ENCODE assay signal across 28 cellular contexts in genomic region chrX:30027636-30028035, GRCh38.
DNase-seq lines count a peak whose midpoint lies in the region; ATAC-seq, FAIRE-seq and TF ChIP-seq lines count a peak whose summit lies in the region.
"Had no signal": no experiment of that assay in that cellular context is flagged by ENCODE, and none has a peak within 500 bp of the region (broad histone marks: within the 10 kb centered on the region; RNA-seq: fewer than 3 reads in every experiment).

No MANE protein-coding gene starts in this region.

- H3K4me3 ChIP-seq in mammary epithelial cell (replicated peaks in 1 of 3; ENCODE audit: insufficient read depth in 1 of 3, low read depth in 2 of 3, low read length in 3 of 3) (no peak overlapping the region), bronchial epithelial cell (ENCODE audit: low read depth, low read length) (no peak overlapping the region)
- H3K4me3 ChIP-seq: GM12878, PC-9, SJCRH30 had no signal

- H3K79me2 ChIP-seq in mammary epithelial cell (ENCODE audit: insufficient read depth, low read length): no peaks in the 10 kb centered on the region

- dilution Hi-C loops in mammary epithelial cell (cut with HindIII; ENCODE audit: low sequenced_read_pairs): no loop called here

- in situ Hi-C loops in mammary epithelial cell (cut with MboI; ENCODE audit: low sequenced_read_pairs in 2 of 2): no loop called here

- no peak overlapping the region for H3K9ac ChIP-seq in mammary epithelial cell (ENCODE audit: insufficient read depth, low read length)

- no peaks in the 10 kb centered on the region for H3K4me1 ChIP-seq in mammary epithelial cell (ENCODE audit: insufficient read depth, low read length)
- H3K4me1 ChIP-seq: SJCRH30 had no signal

- no peak overlapping the region for H2AFZ ChIP-seq in mammary epithelial cell (ENCODE audit: low read depth, low read length)
- H2AFZ ChIP-seq: PC-9 had no signal

- H3K9me3 ChIP-seq in mammary epithelial cell (replicated peaks; ENCODE audit: insufficient read depth, low read length): no peaks in the 10 kb centered on the region
- H3K9me3 ChIP-seq: SJCRH30 had no signal

- H3K4me2 ChIP-seq in mammary epithelial cell (ENCODE audit: insufficient read depth, low read depth, low read length): no peak overlapping the region
- H3K4me2 ChIP-seq: PC-9 had no signal

- no peak overlapping the region for H3K4me3 Mint-ChIP-seq in MCF 10A (ENCODE audit: unreplicated experiment)

- BruUV-seq in MCF 10A (replicated peaks; lab: Mats Ljungman, UMichigan) (no TSS peak), mammary epithelial cell (replicated peaks; lab: Mats Ljungman, UMichigan) (no TSS peak)

- no peak overlapping the region for H3K27ac ChIP-seq in mammary epithelial cell (ENCODE audit: insufficient read depth, low read depth, low read length)
- H3K27ac ChIP-seq: 22Rv1, PC-9, SJCRH30 had no signal

- H3K36me3 Mint-ChIP-seq in MCF 10A (ENCODE audit: insufficient read depth, unreplicated experiment): no peaks in the 10 kb centered on the region

- H3K27me3 ChIP-seq in mammary epithelial cell (ENCODE audit: insufficient read depth, low read length) (no peaks in the 10 kb centered on the region), bronchial epithelial cell (ENCODE audit: control insufficient read depth, insufficient read depth, low read length) (no peaks in the 10 kb centered on the region)
- H3K27me3 ChIP-seq: SJCRH30 had no signal

- no peaks in the 10 kb centered on the region for H3K4me1 Mint-ChIP-seq in MCF 10A (ENCODE audit: insufficient read depth, unreplicated experiment)

- H3K9me3 Mint-ChIP-seq in MCF 10A (ENCODE audit: unreplicated experiment): no peaks in the 10 kb centered on the region

- 32% methylated on average over 2 of the region's 2 CpGs for WGBS in mammary epithelial cell (ENCODE audit: low coverage, missing lambda C conversion rate)

- H3K27ac Mint-ChIP-seq in MCF 10A (ENCODE audit: low read depth, unreplicated experiment): no peak overlapping the region

- H4K20me1 ChIP-seq in mammary epithelial cell (ENCODE audit: insufficient read depth, low read length): no peaks in the 10 kb centered on the region

- POLR2A ChIA-PET in MCF 10A (lab: Yijun Ruan, JAX): no interaction called here

- DNase-seq in MCF 10A (ENCODE audit: unreplicated experiment) (peak; percentile 57), mammary epithelial cell (no peak), bronchial epithelial cell (ENCODE audit: low read depth) (peak; percentile 11), left kidney (ENCODE audit: low read depth, low spot score) (peak; percentile 1), renal cortical epithelial cell (ENCODE audit: low read depth) (peak; percentile 3), NCI-H2029 treated with DMSO at 0.1 percent for 48 hours (lab: John Stamatoyannopoulos, UW) (no peak), omental fat pad (ENCODE audit: low spot score) (no peak)
- DNase-seq: ACHN, IMR-90, KG1, NCI-H1092, NCI-H1417 treated with DMSO at 0.1 percent for 48 hours, NCI-H1694 treated with DMSO at 0.1 percent for 48 hours, NCI-H2081 treated with DMSO at 0.1 percent for 48 hours, NCI-H2171 treated with DMSO at 0.1 percent for 48 hours, NCI-H524 treated with DMSO at 0.1 percent for 48 hours, NCI-H774, PC-9 had no signal

- FAIRE-seq in bronchial epithelial cell (lab: Jason Lieb, UNC): no peak
- FAIRE-seq: D721Med, G401.6, GM12878, H1 had no signal

- peaks cover 10% of the 10 kb centered on the region for H3K27me3 Mint-ChIP-seq in MCF 10A (ENCODE audit: insufficient read depth, unreplicated experiment)

- intact Hi-C loops in MCF 10A (cut with micrococcal nuclease) (no loop called here), mammary epithelial cell (cut with micrococcal nuclease) (no loop called here)

- TF ChIP-seq CTCF in MCF 10A (IDR thresholded peaks at IDR 0.05; ENCODE audit: unreplicated experiment) (no peak), mammary epithelial cell (conservative IDR thresholded peaks at IDR 0.05 in 1 of 2, IDR thresholded peaks at IDR 0.05 in 1 of 2; ENCODE audit: extremely low read depth in 1 of 2, insufficient read depth in 1 of 2, low read depth in 1 of 2, low read length in 2 of 2) (no peak), bronchial epithelial cell (IDR thresholded peaks at IDR 0.05; ENCODE audit: insufficient read depth, low read length, severe bottlenecking) (no peak), omental fat pad (IDR thresholded peaks at IDR 0.05) (no peak)

- H3K36me3 ChIP-seq in mammary epithelial cell (ENCODE audit: insufficient read depth, low read length) (no peaks in the 10 kb centered on the region), bronchial epithelial cell (ENCODE audit: control insufficient read depth, insufficient read depth, low read length) (no peaks in the 10 kb centered on the region)
- H3K36me3 ChIP-seq: SJCRH30 had no signal

- CTCF ChIA-PET in MCF 10A (lab: Yijun Ruan, JAX): no interaction called here
- CTCF ChIA-PET in mammary epithelial cell (lab: Charles Lee; ENCODE audit: low non-redundant PET): interaction anchor here (0.6 kb wide), 1 partner anchor 13 kb away, joined by 4 read pairs; no protein-coding TSS in a partner anchor

- ATAC-seq in HG03135 (IDR thresholded peaks at IDR 0.05; ENCODE audit: unreplicated experiment) (no peak), omental fat pad (ENCODE audit: low FRiP score) (no peak)
- ATAC-seq: GM12878, HCT116, Right ventricle myocardium inferior, SK-N-SH treated with all-trans-retinoic acid at 6 μM for 48 hours had no signal

Comparison
In these comparisons a context has a peak if more than half of its experiments do, and no peak if none do; other contexts are left out.
1. DNase-seq: peak in MCF 10A (single experiment), bronchial epithelial cell (single experiment), left kidney (single experiment) and renal cortical epithelial cell (single experiment); none in mammary epithelial cell (single experiment), NCI-H2029 treated with DMSO at 0.1 percent for 48 hours (single experiment) and omental fat pad (single experiment).